16 cellular contexts compared by ENCODE assay signal in genomic region chr12:57099062-57099714, GRCh38. TPM values are rescaled to one million over a fixed set of nuclear protein-coding genes. Genes with fewer than 3 reads are reported as not detected.
DNase-seq lines count a peak whose midpoint lies in the region; ATAC-seq and TF ChIP-seq lines count a peak whose summit lies in the region.
"Had no signal": no experiment of that assay in that cellular context is flagged by ENCODE, and none has a peak within 500 bp of the region (broad histone marks: within the 10 kb centered on the region; RNA-seq: fewer than 3 reads in every experiment).

No MANE protein-coding gene starts in this region.

- peak overlapping the region; percentile 36 for H3K27ac ChIP-seq in upper lobe of right lung
- H3K27ac ChIP-seq: uterus had no signal

- intact Hi-C loops in activated CD8-positive, alpha-beta T cell treated with anti-CD3 and anti-CD28 coated beads for 36 hours (cut with micrococcal nuclease): no loop called here
- intact Hi-C loops in upper lobe of right lung (cut with DNase I): no loop called here

- peak overlapping the region; percentile 93 for H3K27ac Mint-ChIP-seq in activated naive CD4-positive, alpha-beta T cell treated with anti-CD3 and anti-CD28 coated beads, Interleukin-2, amount 50 U/mL, for 24 hours
- H3K27ac Mint-ChIP-seq in activated CD8-positive, alpha-beta T cell treated with anti-CD3 and anti-CD28 coated beads for 36 hours: peak overlapping the region; percentile 79

- POLR2A ChIA-PET in activated CD8-positive, alpha-beta T cell treated with anti-CD3 and anti-CD28 coated beads for 36 hours (lab: Charles Lee): interaction anchor here (0.9 to 18.7 kb wide), 8 partner anchors 4 to 358 kb away, joined by 3 to 417 read pairs (median 6); partner anchors contain the start of genes LRP1, NAB2, NEMP1 and STAT6

- H3K4me3 ChIP-seq in upper lobe of right lung: no peak overlapping the region
- H3K4me3 ChIP-seq: uterus had no signal

- H3K9me3 ChIP-seq in upper lobe of right lung: no peaks in the 10 kb centered on the region
- H3K9me3 ChIP-seq: uterus had no signal

- H3K4me1 Mint-ChIP-seq in activated naive CD4-positive, alpha-beta T cell treated with anti-CD3 and anti-CD28 coated beads, Interleukin-2, amount 50 U/mL, for 24 hours: peaks cover 64% of the 10 kb centered on the region
- H3K4me1 Mint-ChIP-seq in activated CD8-positive, alpha-beta T cell treated with anti-CD3 and anti-CD28 coated beads for 36 hours (ENCODE audit: low read depth): peaks cover 67% of the 10 kb centered on the region

- CTCF ChIA-PET in activated CD8-positive, alpha-beta T cell treated with anti-CD3 and anti-CD28 coated beads for 36 hours (lab: Charles Lee): interaction anchor here (1.1 to 3.8 kb wide), 6 partner anchors 9 to 113 kb away, joined by 3 to 14 read pairs (median 8); partner anchors contain the start of gene STAT6

- H3K27me3 Mint-ChIP-seq in activated naive CD4-positive, alpha-beta T cell treated with anti-CD3 and anti-CD28 coated beads, Interleukin-2, amount 50 U/mL, for 24 hours: no peaks in the 10 kb centered on the region
- H3K27me3 Mint-ChIP-seq in activated CD8-positive, alpha-beta T cell treated with anti-CD3 and anti-CD28 coated beads for 36 hours: no peaks in the 10 kb centered on the region

- H3K4me1 ChIP-seq in upper lobe of right lung: peaks cover 16% of the 10 kb centered on the region

- no peak overlapping the region for H3K4me3 Mint-ChIP-seq in activated naive CD4-positive, alpha-beta T cell treated with anti-CD3 and anti-CD28 coated beads, Interleukin-2, amount 50 U/mL, for 24 hours
- no peak overlapping the region for H3K4me3 Mint-ChIP-seq in activated CD8-positive, alpha-beta T cell treated with anti-CD3 and anti-CD28 coated beads for 36 hours

- H3K36me3 ChIP-seq in upper lobe of right lung: peaks cover 85% of the 10 kb centered on the region
- H3K36me3 ChIP-seq: uterus had no signal

- no peaks in the 10 kb centered on the region for H3K27me3 ChIP-seq in upper lobe of right lung
- H3K27me3 ChIP-seq: uterus had no signal

- DNase-seq in activated naive CD4-positive, alpha-beta T cell treated with anti-CD3 and anti-CD28 coated beads, Interleukin-2, amount 50 U/mL, for 16 hours: no peak
- no peak for DNase-seq in activated CD8-positive, alpha-beta T cell treated with anti-CD3 and anti-CD28 coated beads for 36 hours
- peak; percentile 24 for DNase-seq in hepatic stellate cell (ENCODE audit: low spot score)
- no peak for DNase-seq in upper lobe of right lung
- no peak for DNase-seq in NCI-H1930 (lab: John Stamatoyannopoulos, UW)
- DNase-seq: activated gamma-delta T cell; AML-193; EL; NCI-H1694 treated with DMSO at 0.1 percent for 48 hours; NK-92 treated with Interleukin-12 subunit alpha and Interleukin-12 subunit beta, amount 100 ng/mL, for 24 hours; uterus had no signal

- peaks cover 16% of the 10 kb centered on the region for H3K36me3 Mint-ChIP-seq in activated naive CD4-positive, alpha-beta T cell treated with anti-CD3 and anti-CD28 coated beads, Interleukin-2, amount 50 U/mL, for 24 hours
- peaks cover 63% of the 10 kb centered on the region for H3K36me3 Mint-ChIP-seq in activated CD8-positive, alpha-beta T cell treated with anti-CD3 and anti-CD28 coated beads for 36 hours (ENCODE audit: low read depth)

- no peak for TF ChIP-seq CTCF in activated CD8-positive, alpha-beta T cell treated with anti-CD3 and anti-CD28 coated beads for 36 hours (IDR thresholded peaks at IDR 0.05)
- TF ChIP-seq CTCF in upper lobe of right lung (IDR thresholded peaks at IDR 0.05): no peak

- no peak for ATAC-seq in activated CD8-positive, alpha-beta T cell treated with anti-CD3 and anti-CD28 coated beads for 36 hours
- peak; percentile 20 for ATAC-seq in upper lobe of right lung
- ATAC-seq in GM18517 (IDR thresholded peaks at IDR 0.05; ENCODE audit: unreplicated experiment): no peak
- no peak for ATAC-seq in HG03097 (IDR thresholded peaks at IDR 0.05; ENCODE audit: low FRiP score, unreplicated experiment)

- H3K9me3 Mint-ChIP-seq in activated naive CD4-positive, alpha-beta T cell treated with anti-CD3 and anti-CD28 coated beads, Interleukin-2, amount 50 U/mL, for 24 hours: no peaks in the 10 kb centered on the region
- H3K9me3 Mint-ChIP-seq in activated CD8-positive, alpha-beta T cell treated with anti-CD3 and anti-CD28 coated beads for 36 hours: no peaks in the 10 kb centered on the region

RNA-seq across cellular contexts. Expression of gene NAB2, which starts 10.3 kb away (rescaled TPM):
- 10 to 100 TPM; 69.3 to 70.8 TPM for total RNA-seq in activated CD8-positive, alpha-beta T cell treated with anti-CD3 and anti-CD28 coated beads for 36 hours
- 37.3 TPM for total RNA-seq in upper lobe of right lung

RNA-seq across cellular contexts. Expression of gene STAT6, which starts 12.0 kb away (rescaled TPM):
- total RNA-seq in activated CD8-positive, alpha-beta T cell treated with anti-CD3 and anti-CD28 coated beads for 36 hours: 100 to 1,000 TPM; 207 to 209 TPM
- total RNA-seq in upper lobe of right lung: 230 TPM

RNA-seq across cellular contexts. Expression of gene NEMP1, which starts 20.6 kb away (rescaled TPM):
- total RNA-seq in activated CD8-positive, alpha-beta T cell treated with anti-CD3 and anti-CD28 coated beads for 36 hours: 10 to 100 TPM; 76.1 to 80.6 TPM
- 14.1 TPM for total RNA-seq in upper lobe of right lung

RNA-seq across cellular contexts. Expression of gene LRP1, which starts 29.1 kb away (rescaled TPM):
- total RNA-seq in activated CD8-positive, alpha-beta T cell treated with anti-CD3 and anti-CD28 coated beads for 36 hours: 1 to 10 TPM; 1.5 to 1.9 TPM
- total RNA-seq in upper lobe of right lung: 261 TPM

RNA-seq across cellular contexts. Expression of gene LRP1-AS, which starts 48.2 kb away (rescaled TPM):
- not detected for total RNA-seq in activated CD8-positive, alpha-beta T cell treated with anti-CD3 and anti-CD28 coated beads for 36 hours
- not detected for total RNA-seq in upper lobe of right lung
- total RNA-seq: frontal cortex, SK-MEL-5, uterus had no signal
